1 cellular context compared by ENCODE assay signal in the genomic region with DNA sequence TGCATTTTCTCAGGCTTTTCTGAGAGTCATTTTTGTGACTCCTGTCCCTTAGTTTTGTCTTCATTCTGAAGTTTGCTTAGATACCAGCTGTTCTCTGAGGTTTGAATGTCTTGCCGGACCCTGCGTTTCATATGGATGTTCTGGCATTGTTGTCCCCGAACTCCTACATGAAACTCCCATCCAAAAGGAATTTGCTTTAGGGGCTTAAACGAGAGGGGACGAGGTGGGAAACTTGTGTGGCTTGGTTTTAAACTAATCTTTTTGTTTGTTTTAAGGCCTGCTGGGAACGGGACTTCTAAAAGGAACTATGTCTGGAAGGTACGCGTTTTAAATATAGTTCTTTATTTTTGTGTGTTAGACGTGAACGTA.
TF ChIP-seq lines count a peak whose summit lies in the region.

No MANE protein-coding gene starts in this region.

TF ChIP-seq in K562, 482 proteins besides CTCF, POLR2A, EP300 and RAD21:
- TF ChIP-seq SIN3A (IDR thresholded peaks at IDR 0.05; ENCODE audit: borderline replicate concordance in 2 of 2, control insufficient read depth in 1 of 2, low read depth in 2 of 2, low read length in 2 of 2): 0 out of 4 replicates have a peak, but pooled peaks of 1 of the 2 experiments have one; percentile 1
- peak; percentile 39 for TF ChIP-seq DACH1 (IDR thresholded peaks at IDR 0.05; ENCODE audit: partially characterized antibody)
- TF ChIP-seq POLR2AphosphoS2 (IDR thresholded peaks at IDR 0.05; ENCODE audit: low read length): no peak
- TF ChIP-seq NCOA2 (IDR thresholded peaks at IDR 0.05; ENCODE audit: partially characterized antibody in 2 of 2): no peak
- no peak for TF ChIP-seq ZNF311 (CRISPR knock-in tag; IDR thresholded peaks at IDR 0.05)
- TF ChIP-seq ZNF707 (CRISPR knock-in tag; conservative IDR thresholded peaks at IDR 0.05): no peak
- TF ChIP-seq SRF (CRISPR knock-in tag; IDR thresholded peaks at IDR 0.05): no peak
- no peak for TF ChIP-seq FOXP1 (CRISPR knock-in tag; IDR thresholded peaks at IDR 0.05)
- no peak for TF ChIP-seq SMAD1 (IDR thresholded peaks at IDR 0.05; ENCODE audit: low read depth, low read length, partially characterized antibody)
- TF ChIP-seq, protein P1, sequence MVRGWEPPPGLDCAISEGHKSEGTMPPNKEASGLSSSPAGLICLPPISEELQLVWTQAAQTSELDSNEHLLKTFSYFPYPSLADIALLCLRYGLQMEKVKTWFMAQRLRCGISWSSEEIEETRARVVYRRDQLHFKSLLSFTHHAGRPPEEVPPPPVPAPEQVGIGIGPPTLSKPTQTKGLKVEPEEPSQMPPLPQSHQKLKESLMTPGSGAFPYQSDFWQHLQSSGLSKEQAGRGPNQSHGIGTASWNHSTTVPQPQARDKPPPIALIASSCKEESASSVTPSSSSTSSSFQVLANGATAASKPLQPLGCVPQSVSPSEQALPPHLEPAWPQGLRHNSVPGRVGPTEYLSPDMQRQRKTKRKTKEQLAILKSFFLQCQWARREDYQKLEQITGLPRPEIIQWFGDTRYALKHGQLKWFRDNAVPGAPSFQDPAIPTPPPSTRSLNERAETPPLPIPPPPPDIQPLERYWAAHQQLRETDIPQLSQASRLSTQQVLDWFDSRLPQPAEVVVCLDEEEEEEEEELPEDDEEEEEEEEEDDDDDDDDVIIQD (CRISPR knock-in tag; IDR thresholded peaks at IDR 0.05): no peak
- TF ChIP-seq CHD1 (IDR thresholded peaks at IDR 0.05; ENCODE audit: low read length): peak; percentile 93
- TF ChIP-seq, protein P2, sequence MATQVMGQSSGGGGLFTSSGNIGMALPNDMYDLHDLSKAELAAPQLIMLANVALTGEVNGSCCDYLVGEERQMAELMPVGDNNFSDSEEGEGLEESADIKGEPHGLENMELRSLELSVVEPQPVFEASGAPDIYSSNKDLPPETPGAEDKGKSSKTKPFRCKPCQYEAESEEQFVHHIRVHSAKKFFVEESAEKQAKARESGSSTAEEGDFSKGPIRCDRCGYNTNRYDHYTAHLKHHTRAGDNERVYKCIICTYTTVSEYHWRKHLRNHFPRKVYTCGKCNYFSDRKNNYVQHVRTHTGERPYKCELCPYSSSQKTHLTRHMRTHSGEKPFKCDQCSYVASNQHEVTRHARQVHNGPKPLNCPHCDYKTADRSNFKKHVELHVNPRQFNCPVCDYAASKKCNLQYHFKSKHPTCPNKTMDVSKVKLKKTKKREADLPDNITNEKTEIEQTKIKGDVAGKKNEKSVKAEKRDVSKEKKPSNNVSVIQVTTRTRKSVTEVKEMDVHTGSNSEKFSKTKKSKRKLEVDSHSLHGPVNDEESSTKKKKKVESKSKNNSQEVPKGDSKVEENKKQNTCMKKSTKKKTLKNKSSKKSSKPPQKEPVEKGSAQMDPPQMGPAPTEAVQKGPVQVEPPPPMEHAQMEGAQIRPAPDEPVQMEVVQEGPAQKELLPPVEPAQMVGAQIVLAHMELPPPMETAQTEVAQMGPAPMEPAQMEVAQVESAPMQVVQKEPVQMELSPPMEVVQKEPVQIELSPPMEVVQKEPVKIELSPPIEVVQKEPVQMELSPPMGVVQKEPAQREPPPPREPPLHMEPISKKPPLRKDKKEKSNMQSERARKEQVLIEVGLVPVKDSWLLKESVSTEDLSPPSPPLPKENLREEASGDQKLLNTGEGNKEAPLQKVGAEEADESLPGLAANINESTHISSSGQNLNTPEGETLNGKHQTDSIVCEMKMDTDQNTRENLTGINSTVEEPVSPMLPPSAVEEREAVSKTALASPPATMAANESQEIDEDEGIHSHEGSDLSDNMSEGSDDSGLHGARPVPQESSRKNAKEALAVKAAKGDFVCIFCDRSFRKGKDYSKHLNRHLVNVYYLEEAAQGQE (CRISPR knock-in tag; IDR thresholded peaks at IDR 0.05; ENCODE audit: low read depth): no peak
- TF ChIP-seq, protein P3, sequence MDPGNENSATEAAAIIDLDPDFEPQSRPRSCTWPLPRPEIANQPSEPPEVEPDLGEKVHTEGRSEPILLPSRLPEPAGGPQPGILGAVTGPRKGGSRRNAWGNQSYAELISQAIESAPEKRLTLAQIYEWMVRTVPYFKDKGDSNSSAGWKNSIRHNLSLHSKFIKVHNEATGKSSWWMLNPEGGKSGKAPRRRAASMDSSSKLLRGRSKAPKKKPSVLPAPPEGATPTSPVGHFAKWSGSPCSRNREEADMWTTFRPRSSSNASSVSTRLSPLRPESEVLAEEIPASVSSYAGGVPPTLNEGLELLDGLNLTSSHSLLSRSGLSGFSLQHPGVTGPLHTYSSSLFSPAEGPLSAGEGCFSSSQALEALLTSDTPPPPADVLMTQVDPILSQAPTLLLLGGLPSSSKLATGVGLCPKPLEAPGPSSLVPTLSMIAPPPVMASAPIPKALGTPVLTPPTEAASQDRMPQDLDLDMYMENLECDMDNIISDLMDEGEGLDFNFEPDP (CRISPR knock-in tag; IDR thresholded peaks at IDR 0.05): no peak
- TF ChIP-seq ZC3H8 (IDR thresholded peaks at IDR 0.05): 0 out of 2 replicates have a peak, but pooled peaks have one; percentile 19
TF ChIP-seq in K562: peak in this region for 4.
